In genomic region chr3:130950124-130950523, GRCh38 we compare ENCODE assay signal across 1 cellular context.
TF ChIP-seq lines count a peak whose summit lies in the region.

No MANE protein-coding gene starts in this region.

TF ChIP-seq in GM12878, 131 proteins besides CTCF, POLR2A, EP300 and RAD21:
- TF ChIP-seq CHD2 (IDR thresholded peaks at IDR 0.05; ENCODE audit: borderline replicate concordance, low read depth, low read length) (no peak), RBBP5 (conservative IDR thresholded peaks at IDR 0.05) (no peak), SMARCA5 (IDR thresholded peaks at IDR 0.05) (no peak)
